Comparison of ENCODE assay signal across 8 cellular contexts in the genomic region with DNA sequence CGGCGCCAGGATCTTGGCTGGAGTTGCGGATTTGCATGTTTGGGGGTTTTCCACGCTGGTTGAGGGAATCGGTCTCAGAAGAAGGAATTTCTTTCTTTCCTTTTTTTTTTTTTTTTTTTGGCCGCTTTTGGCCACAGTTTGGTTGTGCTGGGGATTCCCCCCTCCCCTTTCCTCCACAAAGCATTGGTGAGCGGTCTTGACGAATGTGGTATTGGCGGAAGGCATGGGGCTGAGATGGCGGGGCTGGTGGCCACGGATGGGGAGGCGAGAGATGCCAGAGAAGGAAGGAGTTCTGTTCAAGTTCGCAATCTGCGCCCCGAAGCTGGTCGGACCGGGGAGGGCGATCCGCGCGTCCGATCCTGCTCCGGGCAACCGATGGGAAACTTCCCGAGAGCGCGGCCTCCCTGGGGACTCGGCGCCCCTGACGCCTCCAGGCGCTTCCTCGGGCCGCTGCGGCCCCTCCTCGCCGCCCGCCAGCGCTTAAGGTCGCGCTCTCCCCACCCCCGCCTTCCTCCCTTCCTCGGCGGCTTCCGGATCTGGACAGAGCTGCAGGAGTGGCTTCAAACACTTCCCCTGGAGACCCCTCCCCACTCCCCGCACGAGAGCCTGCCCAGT. TPM values are rescaled to one million over a fixed set of nuclear protein-coding genes. Genes with fewer than 3 reads are reported as not detected.
DNase-seq lines count a peak whose midpoint lies in the region; ATAC-seq and TF ChIP-seq lines count a peak whose summit lies in the region.

No MANE protein-coding gene starts in this region.

- H3K27ac ChIP-seq in body of pancreas = peak overlapping the region in 3 of 4 donors; percentile 30 to 67 (median 57)
- peak overlapping the region; percentile 31 to 67 (median 40) for H3K27ac ChIP-seq in right lobe of liver
- peak overlapping the region; percentile 74 to 80 (median 78) for H3K27ac ChIP-seq in transverse colon

- no peak overlapping the region for H3K4me3 ChIP-seq in body of pancreas
- peak overlapping the region; percentile 25 to 39 (median 25) for H3K4me3 ChIP-seq in right lobe of liver
- peak overlapping the region; percentile 39 to 57 (median 44) for H3K4me3 ChIP-seq in transverse colon

- H3K36me3 ChIP-seq in body of pancreas (replicated peaks in 1 of 2; ENCODE audit: insufficient read depth in 1 of 2, low read depth in 2 of 2) = no peaks in the 10 kb centered on the region
- H3K36me3 ChIP-seq in right lobe of liver = no peaks in the 10 kb centered on the region
- no peaks in the 10 kb centered on the region for H3K36me3 ChIP-seq in transverse colon

- intact Hi-C loops in body of pancreas (cut with DNase I) (no loop called here), right lobe of liver (cut with DNase I) (no loop called here), transverse colon (cut with DNase I; ENCODE audit: low total_unique reads) (no loop called here)

- no peak for TF ChIP-seq POLR2A in body of pancreas (IDR thresholded peaks at IDR 0.05)
- TF ChIP-seq POLR2A in right lobe of liver (IDR thresholded peaks at IDR 0.05) = no peak
- no peak for TF ChIP-seq POLR2A in transverse colon (IDR thresholded peaks at IDR 0.05)

- TF ChIP-seq CTCF in body of pancreas (IDR thresholded peaks at IDR 0.05) = no peak
- TF ChIP-seq CTCF in right lobe of liver (IDR thresholded peaks at IDR 0.05) = no peak
- no peak for TF ChIP-seq CTCF in transverse colon (IDR thresholded peaks at IDR 0.05)

- TF ChIP-seq EP300 in transverse colon (IDR thresholded peaks at IDR 0.05; ENCODE audit: low read depth) = no peak

- H3K4me1 ChIP-seq in body of pancreas (peaks cover 26% of the 10 kb centered on the region), right lobe of liver (no peaks in the 10 kb centered on the region), transverse colon (peaks cover 6 to 44% (median 27%) of the 10 kb centered on the region in 4 donors)

- H3K27me3 ChIP-seq in body of pancreas = no peaks in the 10 kb centered on the region
- H3K27me3 ChIP-seq in right lobe of liver = no peaks in the 10 kb centered on the region
- H3K27me3 ChIP-seq in transverse colon = no peaks in the 10 kb centered on the region

- H3K9me3 ChIP-seq in body of pancreas (no peaks in the 10 kb centered on the region), right lobe of liver (no peaks in the 10 kb centered on the region), transverse colon (no peaks in the 10 kb centered on the region)

- peak; percentile 60 for DNase-seq in EL
- no peak for DNase-seq in body of pancreas
- DNase-seq in right lobe of liver = peak in 2 of 3 donors; percentile 62 to 71
- DNase-seq in transverse colon = no peak

- WGBS in body of pancreas, 2 donors = 41 to 59% methylated on average over 20 to 44 of the region's 46 CpGs
- WGBS in right lobe of liver (ENCODE audit: insufficient coverage, low coverage, low lambda C conversion rate, missing lambda C conversion rate) = 52% methylated on average over 8 of the region's 46 CpGs
- WGBS in transverse colon (ENCODE audit: low coverage in 1 of 2), 2 donors = 56 to 67% methylated on average over 1 to 42 of the region's 46 CpGs

- in situ Hi-C loops in transverse colon (cut with MboI; ENCODE audit: low pct_ligation_motif_present in 1 of 4, low pct_unique_long_range_greater_than_20kb in 1 of 4, low sequenced_read_pairs in 3 of 4) = no loop called here

- ATAC-seq in HG02610 (IDR thresholded peaks at IDR 0.05; ENCODE audit: unreplicated experiment) (peak; percentile 42), body of pancreas (peak; percentile 38), right lobe of liver (peak; percentile 53 to 65 (median 59)), GM19397 (IDR thresholded peaks at IDR 0.05; ENCODE audit: unreplicated experiment) (no peak), HG02981 (IDR thresholded peaks at IDR 0.05; ENCODE audit: unreplicated experiment) (no peak), HG03097 (IDR thresholded peaks at IDR 0.05; ENCODE audit: low FRiP score, unreplicated experiment) (no peak)

RNA-seq across cellular contexts. Expression of a gene that starts 43.2 kb away (rescaled TPM):
- total RNA-seq in body of pancreas (10 to 100 TPM; 16.3 to 41.5 TPM), right lobe of liver (10 to 100 TPM in 2 of 6 experiments, 1 to 10 TPM in 4; 6.1 to 14.5 (median 8.4) TPM), transverse colon (100 to 1,000 TPM in 1 of 4 donors, 10 to 100 TPM in 3; 14.1 to 163 (median 34.6) TPM)

Comparison
In these comparisons a context has a peak if more than half of its experiments do, and no peak if none do; other contexts are left out.
1. DNase-seq: peak in EL (single experiment) and right lobe of liver (2 of 3); none in body of pancreas (0 of 4) and transverse colon (single experiment).
2. ATAC-seq: peak in HG02610 (single experiment), body of pancreas (single experiment) and right lobe of liver (4 of 4); none in GM19397 (single experiment), HG02981 (single experiment) and HG03097 (single experiment).
3. H3K4me3 ChIP-seq: peak in right lobe of liver (3 of 3) and transverse colon (4 of 4); none in body of pancreas (0 of 2).
4. Peak in every context shown above with its lines, with median percentiles within 50 percentile points of each other: H3K27ac ChIP-seq.